Comparison of ENCODE assay signal across 8 cellular contexts in genomic region chr1:211613108-211613947, GRCh38. TPM values are rescaled to one million over a fixed set of nuclear protein-coding genes. Genes with fewer than 3 reads are reported as not detected.
DNase-seq lines count a peak whose midpoint lies in the region; ATAC-seq, FAIRE-seq and TF ChIP-seq lines count a peak whose summit lies in the region.

No MANE protein-coding gene starts in this region.

- peak; percentile 92 for DNase-seq in H4 (ENCODE audit: low spot score)
- DNase-seq in SKM-1 (lab: John Stamatoyannopoulos, UW; ENCODE audit: unreplicated experiment), result peak; percentile 96
- DNase-seq in middle frontal gyrus (ENCODE audit: extremely low spot score, low spot score), result no peak
- no peak for DNase-seq in kidney
- DNase-seq in T-helper 9 cell, result no peak
- no peak for DNase-seq in NCI-H1105 (lab: John Stamatoyannopoulos, UW)

- peak; percentile 95 for ATAC-seq in gastroesophageal sphincter

- no peak overlapping the region for H3K4me3 ChIP-seq in gastroesophageal sphincter
- H3K4me3 ChIP-seq in rectal smooth muscle tissue (ENCODE audit: low read length), result no peak overlapping the region
- no peak overlapping the region for H3K4me3 ChIP-seq in kidney (ENCODE audit: low read length in 2 of 2)

- H3K9me3 ChIP-seq in gastroesophageal sphincter (no peaks in the 10 kb centered on the region), kidney (ENCODE audit: control insufficient read depth in 1 of 2, low read length in 2 of 2) (no peaks in the 10 kb centered on the region)

- H3K4me1 ChIP-seq in gastroesophageal sphincter, result peaks cover 0 to 60% (median 21%) of the 10 kb centered on the region in 3 donors
- no peaks in the 10 kb centered on the region for H3K4me1 ChIP-seq in rectal smooth muscle tissue (ENCODE audit: control insufficient read depth, insufficient read depth, low read length)
- no peaks in the 10 kb centered on the region for H3K4me1 ChIP-seq in kidney (ENCODE audit: control insufficient read depth in 1 of 2, insufficient read depth in 1 of 2, low read depth in 1 of 2, low read length in 2 of 2)

- H3K27ac ChIP-seq in gastroesophageal sphincter (peak overlapping the region; percentile 16 to 79 (median 75)), rectal smooth muscle tissue (ENCODE audit: low read depth, low read length) (peak overlapping the region; percentile 44), kidney (ENCODE audit: low read depth in 2 of 2, low read length in 2 of 2) (no peak overlapping the region)

- TF ChIP-seq POLR2A in gastroesophageal sphincter (IDR thresholded peaks at IDR 0.05), result no peak

- intact Hi-C loops in kidney (cut with DNase I), result no loop called here

- no peak overlapping the region for H3K9ac ChIP-seq in rectal smooth muscle tissue (ENCODE audit: low read length)
- no peak overlapping the region for H3K9ac ChIP-seq in kidney (ENCODE audit: low read length in 2 of 2)

- FAIRE-seq in kidney (lab: Jason Lieb, UNC), result no peak

- H3K27me3 ChIP-seq in gastroesophageal sphincter (no peaks in the 10 kb centered on the region), rectal smooth muscle tissue (ENCODE audit: control insufficient read depth, insufficient read depth, low read length) (no peaks in the 10 kb centered on the region)

- no peaks in the 10 kb centered on the region for H3K36me3 ChIP-seq in gastroesophageal sphincter
- no peaks in the 10 kb centered on the region for H3K36me3 ChIP-seq in rectal smooth muscle tissue (ENCODE audit: control insufficient read depth, insufficient read depth, low read length)
- H3K36me3 ChIP-seq in kidney (ENCODE audit: control insufficient read depth in 1 of 2, insufficient read depth in 2 of 2, low read length in 2 of 2), result no peaks in the 10 kb centered on the region

- TF ChIP-seq CTCF in gastroesophageal sphincter (IDR thresholded peaks at IDR 0.05) (no peak), kidney (IDR thresholded peaks at IDR 0.05; ENCODE audit: borderline replicate concordance, extremely low read depth, insufficient read depth) (no peak)

- no peak for TF ChIP-seq EP300 in gastroesophageal sphincter (IDR thresholded peaks at IDR 0.05)

- 23 to 43% methylated on average over 1 to 5 of the region's 8 CpGs for WGBS in gastroesophageal sphincter (ENCODE audit: low coverage in 1 of 2), 2 donors

RNA-seq across cellular contexts. Expression of gene SLC30A1, which starts 34.4 kb away (rescaled TPM):
- total RNA-seq in H4 (2014; rRNA removed; shearing (Covaris generic)), result 14.8 and 19.7 TPM in 2 replicates
- total RNA-seq in gastroesophageal sphincter, result 10 to 100 TPM; 10.1 to 17.3 (median 13.0) TPM
- 37.7 TPM for total RNA-seq in kidney
- 8.2 TPM for polyA plus RNA-seq in kidney (ENCODE audit: insufficient read depth, low read depth, low replicate concordance)

Comparison
In these comparisons a context has a peak if more than half of its experiments do, and no peak if none do; other contexts are left out.
1. DNase-seq: peak in H4 (single experiment) and SKM-1 (single experiment); none in middle frontal gyrus (single experiment), kidney (single experiment), T-helper 9 cell (single experiment) and NCI-H1105 (single experiment).
2. H3K27ac ChIP-seq: peak in gastroesophageal sphincter (4 of 4) and rectal smooth muscle tissue (single experiment); none in kidney (0 of 2).